Comparison of ENCODE assay signal across 1 cellular context in the genomic region with DNA sequence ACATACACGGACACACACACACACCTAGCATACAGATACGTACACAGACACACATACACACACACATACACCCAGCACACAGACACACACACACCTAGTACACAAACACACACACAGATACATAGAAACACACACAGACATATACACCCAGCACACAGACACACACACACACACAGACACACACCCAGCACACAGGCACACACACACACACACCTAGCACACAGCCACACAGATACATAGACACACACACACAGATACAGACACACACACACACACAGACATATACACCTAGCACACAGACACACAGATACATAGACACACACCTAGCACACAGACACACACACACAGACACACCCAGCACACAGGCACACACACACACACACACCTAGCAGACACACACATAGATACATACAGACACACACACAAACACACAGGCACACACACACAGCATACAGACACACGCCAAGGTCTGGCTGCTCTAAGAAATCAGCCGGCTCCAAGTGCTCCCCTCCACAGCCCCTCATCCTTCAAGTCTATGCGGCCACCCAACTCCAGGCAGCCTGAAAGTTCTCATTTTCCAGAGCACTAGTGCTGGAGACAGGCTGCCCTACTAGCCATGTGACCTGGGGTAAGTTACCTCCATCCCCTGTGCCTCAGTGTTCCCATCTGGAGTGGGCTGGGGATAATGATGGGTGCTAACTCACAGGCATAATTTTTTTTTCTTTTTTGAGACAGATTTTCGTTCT.
TF ChIP-seq lines count a peak whose summit lies in the region.

No MANE protein-coding gene starts in this region.

TF ChIP-seq in K562, 482 proteins besides CTCF, POLR2A, EP300 and RAD21:
- TF ChIP-seq ZNF778 (CRISPR knock-in tag; IDR thresholded peaks at IDR 0.05) (no peak), BDP1 (IDR thresholded peaks at IDR 0.05; ENCODE audit: insufficient read depth, insufficient read length) (no peak), HDAC1 (IDR thresholded peaks at IDR 0.05) (peak in 1 of 2 experiments; percentile 19; a peak in 1 of 4 replicates), CSDE1 (IDR thresholded peaks at IDR 0.05) (no peak), SNRNP70 (optimal IDR thresholded peaks at IDR 0.05; ENCODE audit: low read depth, low read length) (no peak), LARP7 (IDR thresholded peaks at IDR 0.05) (0 out of 2 replicates have a peak, but pooled peaks have one; percentile 37), TRIM24 (IDR thresholded peaks at IDR 0.05) (no peak), SMAD1 (IDR thresholded peaks at IDR 0.05; ENCODE audit: low read depth, low read length, partially characterized antibody) (no peak), SRF (CRISPR knock-in tag; IDR thresholded peaks at IDR 0.05) (no peak), SIRT6 (IDR thresholded peaks at IDR 0.05; ENCODE audit: low read depth, low read length) (no peak), ELF4 (CRISPR knock-in tag; IDR thresholded peaks at IDR 0.05) (peak; percentile 30; the same call in 1 of the 2 replicates), GATA2 (CRISPR knock-in tag; IDR thresholded peaks at IDR 0.05) (no peak), MYBL2 (IDR thresholded peaks at IDR 0.05; ENCODE audit: low read depth) (peak; percentile 12; the same call in 1 of the 2 replicates), MYBL2 (CRISPR knock-in tag; IDR thresholded peaks at IDR 0.05; ENCODE audit: borderline replicate concordance) (no peak)
- TF ChIP-seq, protein P1, sequence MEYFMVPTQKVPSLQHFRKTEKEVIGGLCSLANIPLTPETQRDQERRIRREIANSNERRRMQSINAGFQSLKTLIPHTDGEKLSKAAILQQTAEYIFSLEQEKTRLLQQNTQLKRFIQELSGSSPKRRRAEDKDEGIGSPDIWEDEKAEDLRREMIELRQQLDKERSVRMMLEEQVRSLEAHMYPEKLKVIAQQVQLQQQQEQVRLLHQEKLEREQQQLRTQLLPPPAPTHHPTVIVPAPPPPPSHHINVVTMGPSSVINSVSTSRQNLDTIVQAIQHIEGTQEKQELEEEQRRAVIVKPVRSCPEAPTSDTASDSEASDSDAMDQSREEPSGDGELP (CRISPR knock-in tag; IDR thresholded peaks at IDR 0.05; ENCODE audit: borderline replicate concordance): no peak
- TF ChIP-seq, protein P2, sequence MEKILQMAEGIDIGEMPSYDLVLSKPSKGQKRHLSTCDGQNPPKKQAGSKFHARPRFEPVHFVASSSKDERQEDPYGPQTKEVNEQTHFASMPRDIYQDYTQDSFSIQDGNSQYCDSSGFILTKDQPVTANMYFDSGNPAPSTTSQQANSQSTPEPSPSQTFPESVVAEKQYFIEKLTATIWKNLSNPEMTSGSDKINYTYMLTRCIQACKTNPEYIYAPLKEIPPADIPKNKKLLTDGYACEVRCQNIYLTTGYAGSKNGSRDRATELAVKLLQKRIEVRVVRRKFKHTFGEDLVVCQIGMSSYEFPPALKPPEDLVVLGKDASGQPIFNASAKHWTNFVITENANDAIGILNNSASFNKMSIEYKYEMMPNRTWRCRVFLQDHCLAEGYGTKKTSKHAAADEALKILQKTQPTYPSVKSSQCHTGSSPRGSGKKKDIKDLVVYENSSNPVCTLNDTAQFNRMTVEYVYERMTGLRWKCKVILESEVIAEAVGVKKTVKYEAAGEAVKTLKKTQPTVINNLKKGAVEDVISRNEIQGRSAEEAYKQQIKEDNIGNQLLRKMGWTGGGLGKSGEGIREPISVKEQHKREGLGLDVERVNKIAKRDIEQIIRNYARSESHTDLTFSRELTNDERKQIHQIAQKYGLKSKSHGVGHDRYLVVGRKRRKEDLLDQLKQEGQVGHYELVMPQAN (IDR thresholded peaks at IDR 0.05; ENCODE audit: borderline replicate concordance): 0 out of 2 replicates have a peak, but pooled peaks have one; percentile 28
- TF ChIP-seq, protein P3, sequence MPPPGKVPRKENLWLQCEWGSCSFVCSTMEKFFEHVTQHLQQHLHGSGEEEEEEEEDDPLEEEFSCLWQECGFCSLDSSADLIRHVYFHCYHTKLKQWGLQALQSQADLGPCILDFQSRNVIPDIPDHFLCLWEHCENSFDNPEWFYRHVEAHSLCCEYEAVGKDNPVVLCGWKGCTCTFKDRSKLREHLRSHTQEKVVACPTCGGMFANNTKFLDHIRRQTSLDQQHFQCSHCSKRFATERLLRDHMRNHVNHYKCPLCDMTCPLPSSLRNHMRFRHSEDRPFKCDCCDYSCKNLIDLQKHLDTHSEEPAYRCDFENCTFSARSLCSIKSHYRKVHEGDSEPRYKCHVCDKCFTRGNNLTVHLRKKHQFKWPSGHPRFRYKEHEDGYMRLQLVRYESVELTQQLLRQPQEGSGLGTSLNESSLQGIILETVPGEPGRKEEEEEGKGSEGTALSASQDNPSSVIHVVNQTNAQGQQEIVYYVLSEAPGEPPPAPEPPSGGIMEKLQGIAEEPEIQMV (tag; conservative IDR thresholded peaks at IDR 0.05; ENCODE audit: low read depth): no peak
- TF ChIP-seq, protein P4, sequence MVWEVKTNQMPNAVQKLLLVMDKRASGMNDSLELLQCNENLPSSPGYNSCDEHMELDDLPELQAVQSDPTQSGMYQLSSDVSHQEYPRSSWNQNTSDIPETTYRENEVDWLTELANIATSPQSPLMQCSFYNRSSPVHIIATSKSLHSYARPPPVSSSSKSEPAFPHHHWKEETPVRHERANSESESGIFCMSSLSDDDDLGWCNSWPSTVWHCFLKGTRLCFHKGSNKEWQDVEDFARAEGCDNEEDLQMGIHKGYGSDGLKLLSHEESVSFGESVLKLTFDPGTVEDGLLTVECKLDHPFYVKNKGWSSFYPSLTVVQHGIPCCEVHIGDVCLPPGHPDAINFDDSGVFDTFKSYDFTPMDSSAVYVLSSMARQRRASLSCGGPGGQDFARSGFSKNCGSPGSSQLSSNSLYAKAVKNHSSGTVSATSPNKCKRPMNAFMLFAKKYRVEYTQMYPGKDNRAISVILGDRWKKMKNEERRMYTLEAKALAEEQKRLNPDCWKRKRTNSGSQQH (CRISPR knock-in tag; IDR thresholded peaks at IDR 0.05): peak; percentile 71; the same call in 1 of the 2 replicates
- TF ChIP-seq, protein P5, sequence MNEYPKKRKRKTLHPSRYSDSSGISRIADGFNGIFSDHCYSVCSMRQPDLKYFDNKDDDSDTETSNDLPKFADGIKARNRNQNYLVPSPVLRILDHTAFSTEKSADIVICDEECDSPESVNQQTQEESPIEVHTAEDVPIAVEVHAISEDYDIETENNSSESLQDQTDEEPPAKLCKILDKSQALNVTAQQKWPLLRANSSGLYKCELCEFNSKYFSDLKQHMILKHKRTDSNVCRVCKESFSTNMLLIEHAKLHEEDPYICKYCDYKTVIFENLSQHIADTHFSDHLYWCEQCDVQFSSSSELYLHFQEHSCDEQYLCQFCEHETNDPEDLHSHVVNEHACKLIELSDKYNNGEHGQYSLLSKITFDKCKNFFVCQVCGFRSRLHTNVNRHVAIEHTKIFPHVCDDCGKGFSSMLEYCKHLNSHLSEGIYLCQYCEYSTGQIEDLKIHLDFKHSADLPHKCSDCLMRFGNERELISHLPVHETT (CRISPR knock-in tag; conservative IDR thresholded peaks at IDR 0.05 in 1 of 2, IDR thresholded peaks at IDR 0.05 in 1 of 2): no peak
- TF ChIP-seq, protein P6, sequence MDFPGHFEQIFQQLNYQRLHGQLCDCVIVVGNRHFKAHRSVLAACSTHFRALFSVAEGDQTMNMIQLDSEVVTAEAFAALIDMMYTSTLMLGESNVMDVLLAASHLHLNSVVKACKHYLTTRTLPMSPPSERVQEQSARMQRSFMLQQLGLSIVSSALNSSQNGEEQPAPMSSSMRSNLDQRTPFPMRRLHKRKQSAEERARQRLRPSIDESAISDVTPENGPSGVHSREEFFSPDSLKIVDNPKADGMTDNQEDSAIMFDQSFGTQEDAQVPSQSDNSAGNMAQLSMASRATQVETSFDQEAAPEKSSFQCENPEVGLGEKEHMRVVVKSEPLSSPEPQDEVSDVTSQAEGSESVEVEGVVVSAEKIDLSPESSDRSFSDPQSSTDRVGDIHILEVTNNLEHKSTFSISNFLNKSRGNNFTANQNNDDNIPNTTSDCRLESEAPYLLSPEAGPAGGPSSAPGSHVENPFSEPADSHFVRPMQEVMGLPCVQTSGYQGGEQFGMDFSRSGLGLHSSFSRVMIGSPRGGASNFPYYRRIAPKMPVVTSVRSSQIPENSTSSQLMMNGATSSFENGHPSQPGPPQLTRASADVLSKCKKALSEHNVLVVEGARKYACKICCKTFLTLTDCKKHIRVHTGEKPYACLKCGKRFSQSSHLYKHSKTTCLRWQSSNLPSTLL (IDR thresholded peaks at IDR 0.05): 0 out of 2 replicates have a peak, but pooled peaks have one; percentile 24
- TF ChIP-seq, protein P7, sequence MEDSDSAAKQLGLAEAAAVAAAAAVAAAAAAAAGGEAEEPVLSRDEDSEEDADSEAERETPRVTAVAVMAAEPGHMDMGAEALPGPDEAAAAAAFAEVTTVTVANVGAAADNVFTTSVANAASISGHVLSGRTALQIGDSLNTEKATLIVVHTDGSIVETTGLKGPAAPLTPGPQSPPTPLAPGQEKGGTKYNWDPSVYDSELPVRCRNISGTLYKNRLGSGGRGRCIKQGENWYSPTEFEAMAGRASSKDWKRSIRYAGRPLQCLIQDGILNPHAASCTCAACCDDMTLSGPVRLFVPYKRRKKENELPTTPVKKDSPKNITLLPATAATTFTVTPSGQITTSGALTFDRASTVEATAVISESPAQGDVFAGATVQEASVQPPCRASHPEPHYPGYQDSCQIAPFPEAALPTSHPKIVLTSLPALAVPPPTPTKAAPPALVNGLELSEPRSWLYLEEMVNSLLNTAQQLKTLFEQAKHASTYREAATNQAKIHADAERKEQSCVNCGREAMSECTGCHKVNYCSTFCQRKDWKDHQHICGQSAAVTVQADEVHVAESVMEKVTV (CRISPR knock-in tag; IDR thresholded peaks at IDR 0.05): no peak
